Comparison of ENCODE assay signal across 8 cellular contexts in genomic region chr1:46340404-46341221, GRCh38. TPM values are rescaled to one million over a fixed set of nuclear protein-coding genes. Genes with fewer than 3 reads are reported as not detected.
DNase-seq lines count a peak whose midpoint lies in the region; ATAC-seq and TF ChIP-seq lines count a peak whose summit lies in the region.

NSUN4 (plus strand) TSS chr1:46340807; CDS start chr1:46340827, 20 bp downstream.

- H3K9me3 Mint-ChIP-seq in activated CD4-positive, alpha-beta T cell treated with anti-CD3 and anti-CD28 coated beads, Interleukin-2, amount 10 ng/mL, durations not matched to agents 24 days and 14 days: no peaks in the 10 kb centered on the region

- H3K4me3 ChIP-seq in BJ (ENCODE audit: low read depth, low read length) (peak within 1 kb of the TSS; percentile 61), coronary artery (peak within 1 kb of the TSS; percentile 79)

- DNase-seq in BJ (ENCODE audit: low read depth) (peak; percentile 68), GM19238 (ENCODE audit: insufficient read length, low spot score) (peak; percentile 76), NCI-H524 (lab: John Stamatoyannopoulos, UW) (peak; percentile 84 to 93), coronary artery (ENCODE audit: low spot score) (peak; percentile 96), left colon (peak; percentile 94)
- peak; percentile 96 for DNase-seq in activated CD4-positive, alpha-beta T cell treated with anti-CD3 and anti-CD28 coated beads, Interleukin-2, amount 10 ng/mL, durations not matched to agents 24 days and 14 days
- DNase-seq in stimulated activated CD4-positive, alpha-beta T cell treated with anti-CD3 and anti-CD28 coated beads, Interleukin-1b, Interleukin-23, amount 100 ng/mL, for 48 hours: peak; percentile 88

- intact Hi-C loops in activated CD4-positive, alpha-beta T cell treated with anti-CD3 and anti-CD28 coated beads, Interleukin-2, amount 10 ng/mL, durations not matched to agents 24 days and 14 days (cut with micrococcal nuclease): loop anchor here (1.0 to 5.0 kb wide), 4 partner anchors 8 to 93 kb away; partner anchors contain the start of genes LRRC41, RAD54L and UQCRH
- intact Hi-C loops in left colon (cut with DNase I, micrococcal nuclease): no loop called here

- H3K27me3 Mint-ChIP-seq in activated CD4-positive, alpha-beta T cell treated with anti-CD3 and anti-CD28 coated beads, Interleukin-2, amount 10 ng/mL, durations not matched to agents 24 days and 14 days: no peaks in the 10 kb centered on the region

- POLR2A ChIA-PET in BJ (lab: Charles Lee): no interaction called here

- CTCF ChIA-PET in BJ (lab: Yijun Ruan, JAX): interaction anchor here (0.9 to 2.0 kb wide), 10 partner anchors 9 to 96 kb away, joined by 3 to 11 read pairs (median 4); partner anchors contain the start of genes LRRC41 and UQCRH

- peak within 1 kb of the TSS; percentile 99 for H3K4me3 Mint-ChIP-seq in activated CD4-positive, alpha-beta T cell treated with anti-CD3 and anti-CD28 coated beads, Interleukin-2, amount 10 ng/mL, durations not matched to agents 24 days and 14 days

- peak within 1 kb of the TSS; percentile 100 for H3K27ac Mint-ChIP-seq in activated CD4-positive, alpha-beta T cell treated with anti-CD3 and anti-CD28 coated beads, Interleukin-2, amount 10 ng/mL, durations not matched to agents 24 days and 14 days

- H3K36me3 ChIP-seq in BJ (ENCODE audit: control insufficient read depth, insufficient read depth, low read length): peaks cover 7% of the 10 kb centered on the region; the same call in 1 of the 2 replicates

- peak within 1 kb of the TSS; percentile 93 to 95 for H3K27ac ChIP-seq in coronary artery

- peak; percentile 87 for TF ChIP-seq CTCF in BJ (IDR thresholded peaks at IDR 0.05; ENCODE audit: insufficient read depth, low read depth, low read length)
- peak; percentile 37 for TF ChIP-seq CTCF in coronary artery (IDR thresholded peaks at IDR 0.05)

- peak; percentile 74 for ATAC-seq in HG03442 (IDR thresholded peaks at IDR 0.05; ENCODE audit: unreplicated experiment)
- peak; percentile 92 for ATAC-seq in left colon

- H3K27me3 ChIP-seq in BJ (ENCODE audit: control insufficient read depth, insufficient read depth, low read length): no peaks in the 10 kb centered on the region

- peaks cover 35% of the 10 kb centered on the region for H3K36me3 Mint-ChIP-seq in activated CD4-positive, alpha-beta T cell treated with anti-CD3 and anti-CD28 coated beads, Interleukin-2, amount 10 ng/mL, durations not matched to agents 24 days and 14 days (ENCODE audit: low read depth)

- peaks cover 33% of the 10 kb centered on the region for H3K4me1 Mint-ChIP-seq in activated CD4-positive, alpha-beta T cell treated with anti-CD3 and anti-CD28 coated beads, Interleukin-2, amount 10 ng/mL, durations not matched to agents 24 days and 14 days

RNA-seq across cellular contexts. Expression of gene NSUN4, which starts in this region (rescaled TPM):
- 24.0 and 24.2 TPM in 2 replicates for polyA plus RNA-seq in BJ (2011; rRNA removed)
- 27.8 and 37.3 TPM in 2 replicates for polyA minus RNA-seq in BJ (2011; rRNA and poly(A)+ RNA removed)
- 40.4 and 46.5 TPM in 2 replicates for total RNA-seq in activated CD4-positive, alpha-beta T cell treated with anti-CD3 and anti-CD28 coated beads, Interleukin-2, amount 10 ng/mL, durations not matched to agents 24 days and 14 days
- total RNA-seq in left colon: 10 to 100 TPM; 16.8 to 22.1 TPM

Comparison
In these comparisons a context has a peak if more than half of its experiments do, and no peak if none do; other contexts are left out.
1. Peak in every context shown above with its lines: DNase-seq, ATAC-seq, H3K4me3 ChIP-seq and H3K27ac ChIP-seq.